9 cellular contexts compared by ENCODE assay signal in the genomic region with DNA sequence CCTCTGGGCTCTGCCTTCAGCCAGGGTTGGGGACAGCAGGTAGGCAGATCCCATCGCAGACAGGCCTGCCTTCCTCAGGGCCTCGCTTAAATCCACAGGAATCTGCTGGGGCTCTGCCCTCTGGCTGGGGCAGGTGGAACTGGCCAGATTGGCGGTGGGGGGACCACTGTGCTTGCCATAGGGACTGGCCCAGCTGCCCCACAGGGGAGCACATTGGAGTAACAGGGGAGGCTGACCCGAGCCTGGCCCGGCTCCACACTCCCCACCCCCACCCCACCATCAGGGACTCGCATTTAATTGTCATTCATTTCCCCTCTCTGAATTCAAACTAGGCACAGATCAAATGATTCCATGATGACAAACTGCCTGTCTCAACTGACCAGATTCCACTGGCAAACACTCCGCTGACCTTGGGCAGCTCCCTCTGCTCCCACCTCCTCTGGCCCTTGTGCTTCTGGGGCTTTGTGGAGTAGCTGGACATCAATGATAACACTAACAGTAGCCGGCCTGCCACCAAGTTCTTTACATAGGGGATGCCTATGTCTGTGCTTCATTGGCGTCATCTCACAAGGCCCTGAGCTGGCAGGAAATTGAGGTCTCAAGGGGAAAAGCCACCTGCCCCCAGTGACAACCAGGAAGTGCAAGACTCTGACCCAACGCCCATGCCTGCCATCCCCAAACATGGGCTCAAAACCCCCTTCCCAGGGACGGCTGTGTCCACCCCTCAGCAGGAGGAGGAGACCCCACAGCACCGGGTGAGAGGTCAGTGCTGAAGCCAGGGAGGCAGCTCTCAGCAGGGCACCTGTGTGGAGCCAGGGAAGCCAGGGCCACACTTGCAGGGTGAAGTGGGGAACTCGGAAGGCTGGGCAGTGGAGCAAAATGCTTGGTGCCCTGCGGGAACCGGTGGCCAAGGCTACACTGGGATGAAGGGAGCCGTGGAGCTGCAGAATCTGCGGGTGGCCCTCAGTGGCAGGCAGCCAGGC. TPM values are rescaled to one million over a fixed set of nuclear protein-coding genes. Genes with fewer than 3 reads are reported as not detected.
DNase-seq lines count a peak whose midpoint lies in the region; ATAC-seq and TF ChIP-seq lines count a peak whose summit lies in the region.
"Had no signal": no experiment of that assay in that cellular context is flagged by ENCODE, and none has a peak within 500 bp of the region (broad histone marks: within the 10 kb centered on the region; RNA-seq: fewer than 3 reads in every experiment).

No MANE protein-coding gene starts in this region.

- H3K4me1 ChIP-seq in OCI-LY1 (ENCODE audit: insufficient read depth, low read length, severe bottlenecking) (peaks cover 45% of the 10 kb centered on the region), mammary epithelial cell (ENCODE audit: insufficient read depth, low read length) (peaks cover 10% of the 10 kb centered on the region), testis (peaks cover 7% of the 10 kb centered on the region)

- in situ Hi-C loops in KBM-7 (cut with MboI; ENCODE audit: low pct_unique_long_range_greater_than_20kb, low sequenced_read_pairs), result no loop called here
- in situ Hi-C loops in mammary epithelial cell (cut with MboI; ENCODE audit: low sequenced_read_pairs in 2 of 2), result no loop called here

- H3K4me2 ChIP-seq in OCI-LY1 (ENCODE audit: low read length) (peak overlapping the region; percentile 83), mammary epithelial cell (ENCODE audit: insufficient read depth, low read depth, low read length) (no peak overlapping the region)

- H3K79me2 ChIP-seq in OCI-LY1 (ENCODE audit: insufficient read depth, low read length) (no peaks in the 10 kb centered on the region), mammary epithelial cell (ENCODE audit: insufficient read depth, low read length) (no peaks in the 10 kb centered on the region)

- peak; percentile 48 for TF ChIP-seq CTCF in GM10248 (IDR thresholded peaks at IDR 0.05; ENCODE audit: control extremely low read depth, extremely low read depth, low read depth, missing control alignments)
- TF ChIP-seq CTCF in OCI-LY1 (IDR thresholded peaks at IDR 0.05; ENCODE audit: low read length), result peak; percentile 19; the same call in 1 of the 2 replicates
- peak; percentile 15 for TF ChIP-seq CTCF in foreskin fibroblast (IDR thresholded peaks at IDR 0.05; ENCODE audit: low read depth, low read length)
- peak in 1 of 2 donors; percentile 17 for TF ChIP-seq CTCF in mammary epithelial cell (conservative IDR thresholded peaks at IDR 0.05 in 1 of 2, IDR thresholded peaks at IDR 0.05 in 1 of 2; ENCODE audit: extremely low read depth in 1 of 2, insufficient read depth in 1 of 2, low read depth in 1 of 2, low read length in 2 of 2)
- TF ChIP-seq CTCF in testis (IDR thresholded peaks at IDR 0.05), result peak in 1 of 3 experiments; percentile 10

- CTCF ChIA-PET in GM10248 (lab: Yijun Ruan, JAX), result interaction anchor here (0.9 to 5.2 kb wide), 23 partner anchors 10 to 297 kb away, joined by 3 to 62 read pairs (median 4); a partner anchor contains a TSS
- CTCF ChIA-PET in mammary epithelial cell (lab: Charles Lee; ENCODE audit: low non-redundant PET), result no interaction called here

- intact Hi-C loops in mammary epithelial cell (cut with micrococcal nuclease) (no loop called here), testis (cut with DNase I; ENCODE audit: low total_unique reads) (no loop called here)

- no peaks in the 10 kb centered on the region for H3F3A ChIP-seq in OCI-LY1 (ENCODE audit: insufficient read depth, low read length)

- H3K9ac ChIP-seq in OCI-LY1 (ENCODE audit: low read length), result peak overlapping the region; percentile 75
- no peak overlapping the region for H3K9ac ChIP-seq in mammary epithelial cell (ENCODE audit: insufficient read depth, low read length)

- no TSS peak for BruUV-seq in mammary epithelial cell (replicated peaks; lab: Mats Ljungman, UMichigan)

- H3K27ac ChIP-seq in OCI-LY1 (ENCODE audit: low read depth, low read length, poor library complexity, severe bottlenecking) (peak overlapping the region; percentile 91), mammary epithelial cell (ENCODE audit: insufficient read depth, low read depth, low read length) (no peak overlapping the region), testis (no peak overlapping the region)
- H3K27ac ChIP-seq: SJSA1 had no signal

- no peak for TF ChIP-seq POLR2A in testis (IDR thresholded peaks at IDR 0.05)

- peak; percentile 37 for ATAC-seq in GM19463 (IDR thresholded peaks at IDR 0.05; ENCODE audit: unreplicated experiment)

- no peak overlapping the region for H2AFZ ChIP-seq in OCI-LY1 (ENCODE audit: low read length)
- no peak overlapping the region for H2AFZ ChIP-seq in mammary epithelial cell (ENCODE audit: low read depth, low read length)

- peak; percentile 80 for DNase-seq in GM10248 (ENCODE audit: extremely low spot score)
- DNase-seq in foreskin fibroblast, result no peak
- no peak for DNase-seq in KBM-7
- no peak for DNase-seq in mammary epithelial cell
- no peak for DNase-seq in testis
- no peak for DNase-seq in Ammon's horn (ENCODE audit: low spot score)

- peak overlapping the region; percentile 63 for H3K4me3 ChIP-seq in OCI-LY1 (ENCODE audit: low read depth, low read length, poor library complexity, severe bottlenecking)
- no peak overlapping the region for H3K4me3 ChIP-seq in foreskin fibroblast (ENCODE audit: low read depth in 1 of 2, low read length in 2 of 2)
- no peak overlapping the region for H3K4me3 ChIP-seq in mammary epithelial cell (replicated peaks in 1 of 3; ENCODE audit: insufficient read depth in 1 of 3, low read depth in 2 of 3, low read length in 3 of 3)
- no peak overlapping the region for H3K4me3 ChIP-seq in testis
- H3K4me3 ChIP-seq: SJSA1 had no signal

- no peaks in the 10 kb centered on the region for H4K20me1 ChIP-seq in OCI-LY1 (ENCODE audit: insufficient read depth, low read length)
- H4K20me1 ChIP-seq in mammary epithelial cell (ENCODE audit: insufficient read depth, low read length), result no peaks in the 10 kb centered on the region

- H3K9me2 ChIP-seq in OCI-LY1 (ENCODE audit: low read depth, low read length), result no peaks in the 10 kb centered on the region

- 91% methylated on average over 11 of the region's 17 CpGs for WGBS in mammary epithelial cell (ENCODE audit: low coverage, missing lambda C conversion rate)
- 74 to 77% methylated on average over 10 to 17 of the region's 17 CpGs for WGBS in testis, 2 donors

- POLR2A ChIA-PET in GM10248 (lab: Yijun Ruan, JAX), result interaction anchor here (0.5 kb wide), 1 partner anchor 281 kb away, joined by 3 read pairs; no protein-coding TSS in a partner anchor

- dilution Hi-C loops in mammary epithelial cell (cut with HindIII; ENCODE audit: low sequenced_read_pairs), result no loop called here

- H3K27me3 ChIP-seq in OCI-LY1 (ENCODE audit: insufficient read depth, low read length), result no peaks in the 10 kb centered on the region
- peaks cover 8% of the 10 kb centered on the region for H3K27me3 ChIP-seq in mammary epithelial cell (ENCODE audit: insufficient read depth, low read length)
- no peaks in the 10 kb centered on the region for H3K27me3 ChIP-seq in testis

- no peaks in the 10 kb centered on the region for H3K9me3 ChIP-seq in OCI-LY1 (ENCODE audit: low read length)
- no peaks in the 10 kb centered on the region for H3K9me3 ChIP-seq in mammary epithelial cell (replicated peaks; ENCODE audit: insufficient read depth, low read length)
- H3K9me3 ChIP-seq in testis, result no peaks in the 10 kb centered on the region
- H3K9me3 ChIP-seq: SJSA1 had no signal

- H3K36me3 ChIP-seq in OCI-LY1 (ENCODE audit: insufficient read depth, low read length), result no peaks in the 10 kb centered on the region
- no peaks in the 10 kb centered on the region for H3K36me3 ChIP-seq in mammary epithelial cell (ENCODE audit: insufficient read depth, low read length)
- H3K36me3 ChIP-seq in testis (ENCODE audit: low read depth, missing control alignments), result no peaks in the 10 kb centered on the region
- H3K36me3 ChIP-seq: SJSA1 had no signal

RNA-seq across cellular contexts. Expression of a gene that starts 2.1 kb away (rescaled TPM):
- total RNA-seq in mammary epithelial cell (1 to 10 TPM in 1 of 2 donors, under 1 TPM in 1; 0.61 to 7.3 TPM), testis (1 to 10 TPM; 3.3 to 5.0 TPM)
- polyA plus RNA-seq in mammary epithelial cell (0.19 TPM), testis (ENCODE audit: insufficient read depth, low read depth, low replicate concordance) (2.6 TPM)
- not detected for polyA minus RNA-seq in mammary epithelial cell
- total RNA-seq: SJSA1 had no signal
